22 cellular contexts compared by ENCODE assay signal in genomic region chr6:111829581-111829980, GRCh38. TPM values are rescaled to one million over a fixed set of nuclear protein-coding genes. Genes with fewer than 3 reads are reported as not detected.
DNase-seq lines count a peak whose midpoint lies in the region; ATAC-seq lines count a peak whose summit lies in the region.
"Had no signal": no experiment of that assay in that cellular context is flagged by ENCODE, and none has a peak within 500 bp of the region (broad histone marks: within the 10 kb centered on the region; RNA-seq: fewer than 3 reads in every experiment).

No MANE protein-coding gene starts in this region.

- H3K9me3 ChIP-seq in mesenchymal stem cell (ENCODE audit: control insufficient read depth, low read length), result no peaks in the 10 kb centered on the region

- H3K4me2 ChIP-seq in mesenchymal stem cell (ENCODE audit: low read length, poor library complexity, severe bottlenecking), result no peak overlapping the region

- no peak overlapping the region for H3K27ac ChIP-seq in mesenchymal stem cell (ENCODE audit: low read length, poor library complexity, severe bottlenecking)

- no peak overlapping the region for H3K4ac ChIP-seq in mesenchymal stem cell (ENCODE audit: low read depth in 1 of 2, low read length in 2 of 2)

- H3K9ac ChIP-seq in mesenchymal stem cell (ENCODE audit: low read length), result no peak overlapping the region

- POLR2A ChIA-PET in activated naive CD8-positive, alpha-beta T cell treated with anti-CD3 and anti-CD28 coated beads, Interleukin-2, amount 10 ng/mL, durations not matched to agents 7 days and 5 days (lab: Charles Lee), result interaction anchor here (1.2 kb wide), 1 partner anchor 24 kb away, joined by 3 read pairs; no protein-coding TSS in a partner anchor

- no peak overlapping the region for H3K18ac ChIP-seq in mesenchymal stem cell (ENCODE audit: low read depth in 1 of 2, low read length in 2 of 2)

- H3K79me1 ChIP-seq in mesenchymal stem cell (replicated peaks; ENCODE audit: low read length, poor library complexity, severe bottlenecking), result peaks cover 11% of the 10 kb centered on the region

- H3K4me1 ChIP-seq in mesenchymal stem cell (ENCODE audit: control insufficient read depth, insufficient read depth, low read depth, low read length), result peaks cover 6% of the 10 kb centered on the region

- no peaks in the 10 kb centered on the region for H3K27me3 Mint-ChIP-seq in activated T-cell treated with anti-CD3 and anti-CD28 coated beads, Interleukin-2, amount 50 U/mL, for 72 hours (ENCODE audit: low read depth)
- H3K27me3 Mint-ChIP-seq in activated naive CD8-positive, alpha-beta T cell treated with anti-CD3 and anti-CD28 coated beads, Interleukin-2, amount 10 ng/mL, durations not matched to agents 7 days and 5 days, result no peaks in the 10 kb centered on the region
- H3K27me3 Mint-ChIP-seq: B cell had no signal

- no peak overlapping the region for H3K23ac ChIP-seq in mesenchymal stem cell (ENCODE audit: low read length in 2 of 2)

- ATAC-seq in activated T-cell treated with anti-CD3 and anti-CD28 coated beads, Interleukin-2, amount 50 U/mL, for 72 hours (replicated peaks in 1 of 2), result no peak
- no peak for ATAC-seq in activated naive CD8-positive, alpha-beta T cell treated with anti-CD3 and anti-CD28 coated beads, Interleukin-2, amount 10 ng/mL, durations not matched to agents 7 days and 5 days (ENCODE audit: low read depth)
- ATAC-seq in HG02840 (IDR thresholded peaks at IDR 0.05; ENCODE audit: low FRiP score, unreplicated experiment) (no peak), GM21619 (IDR thresholded peaks at IDR 0.05; ENCODE audit: unreplicated experiment) (no peak), HG02678 (IDR thresholded peaks at IDR 0.05; ENCODE audit: unreplicated experiment) (no peak)
- ATAC-seq: HCT116, HepG2 had no signal

- peak overlapping the region; percentile 12 for H3K27ac Mint-ChIP-seq in activated T-cell treated with anti-CD3 and anti-CD28 coated beads, Interleukin-2, amount 50 U/mL, for 72 hours
- peak overlapping the region; percentile 1 for H3K27ac Mint-ChIP-seq in activated naive CD8-positive, alpha-beta T cell treated with anti-CD3 and anti-CD28 coated beads, Interleukin-2, amount 10 ng/mL, durations not matched to agents 7 days and 5 days
- H3K27ac Mint-ChIP-seq: B cell had no signal

- peaks cover 4 to 13% of the 10 kb centered on the region in 2 experiments for H3K36me3 ChIP-seq in mesenchymal stem cell (ENCODE audit: control insufficient read depth in 1 of 2, insufficient read depth in 2 of 2, low read depth in 1 of 2, low read length in 2 of 2)

- H2BK12ac ChIP-seq in mesenchymal stem cell (ENCODE audit: low read length in 2 of 2), result no peak overlapping the region

- no peak overlapping the region for H3K14ac ChIP-seq in mesenchymal stem cell (ENCODE audit: low read length in 2 of 2)

- DNase-seq in activated T-cell treated with anti-CD3 and anti-CD28 coated beads, Interleukin-2, amount 50 U/mL, for 72 hours, result no peak
- DNase-seq in activated T-cell treated with anti-CD3 and anti-CD28 coated beads for 4 hours (no peak), SK-N-DZ (ENCODE audit: low spot score) (peak; percentile 56), mesenchymal stem cell (no peak)
- no peak for DNase-seq in activated naive CD8-positive, alpha-beta T cell treated with anti-CD3 and anti-CD28 coated beads, Interleukin-2, amount 10 ng/mL, durations not matched to agents 7 days and 5 days
- DNase-seq: 8988T, Calu3, GF-D8, GOT3, KG1, MV-4-11, NCI-H1417 treated with DMSO at 0.1 percent for 48 hours, NCI-H187 treated with DMSO at 0.1 percent for 48 hours, NCI-H345, NCI-H524 treated with DMSO at 0.1 percent for 48 hours, SHP77 had no signal

- peak overlapping the region; percentile 8 for H4K8ac ChIP-seq in mesenchymal stem cell (ENCODE audit: low read length)

- H3K4me3 ChIP-seq in mesenchymal stem cell (ENCODE audit: insufficient read depth in 1 of 2, low read depth in 1 of 2, low read length in 2 of 2), result no peak overlapping the region

- no peak overlapping the region for H2AK5ac ChIP-seq in mesenchymal stem cell (ENCODE audit: low read length, severe bottlenecking)

- no peaks in the 10 kb centered on the region for H3K27me3 ChIP-seq in mesenchymal stem cell (ENCODE audit: control insufficient read depth in 1 of 2, insufficient read depth in 1 of 2, low read length in 2 of 2)

- no peak overlapping the region for H2BK15ac ChIP-seq in mesenchymal stem cell (ENCODE audit: low read depth, poor library complexity, severe bottlenecking)

- H2BK120ac ChIP-seq in mesenchymal stem cell (ENCODE audit: low read depth, low read length), result no peak overlapping the region

- peaks cover 11 to 27% of the 10 kb centered on the region in 2 donors for H3K36me3 Mint-ChIP-seq in activated T-cell treated with anti-CD3 and anti-CD28 coated beads, Interleukin-2, amount 50 U/mL, for 72 hours (ENCODE audit: insufficient read depth in 2 of 2)
- peaks cover 15% of the 10 kb centered on the region for H3K36me3 Mint-ChIP-seq in activated naive CD8-positive, alpha-beta T cell treated with anti-CD3 and anti-CD28 coated beads, Interleukin-2, amount 10 ng/mL, durations not matched to agents 7 days and 5 days

- no peak overlapping the region for H3K4me3 Mint-ChIP-seq in activated T-cell treated with anti-CD3 and anti-CD28 coated beads, Interleukin-2, amount 50 U/mL, for 72 hours
- H3K4me3 Mint-ChIP-seq in activated naive CD8-positive, alpha-beta T cell treated with anti-CD3 and anti-CD28 coated beads, Interleukin-2, amount 10 ng/mL, durations not matched to agents 7 days and 5 days, result no peak overlapping the region
- H3K4me3 Mint-ChIP-seq: B cell had no signal

- no peak overlapping the region for H4K91ac ChIP-seq in mesenchymal stem cell (ENCODE audit: low read length)

- H3K4me1 Mint-ChIP-seq in activated T-cell treated with anti-CD3 and anti-CD28 coated beads, Interleukin-2, amount 50 U/mL, for 72 hours (ENCODE audit: low read depth), result peaks cover 100% of the 10 kb centered on the region
- H3K4me1 Mint-ChIP-seq in activated naive CD8-positive, alpha-beta T cell treated with anti-CD3 and anti-CD28 coated beads, Interleukin-2, amount 10 ng/mL, durations not matched to agents 7 days and 5 days, result peaks cover 51% of the 10 kb centered on the region

- H3K9me3 Mint-ChIP-seq in activated T-cell treated with anti-CD3 and anti-CD28 coated beads, Interleukin-2, amount 50 U/mL, for 72 hours, result no peaks in the 10 kb centered on the region
- no peaks in the 10 kb centered on the region for H3K9me3 Mint-ChIP-seq in activated naive CD8-positive, alpha-beta T cell treated with anti-CD3 and anti-CD28 coated beads, Interleukin-2, amount 10 ng/mL, durations not matched to agents 7 days and 5 days

- no peak overlapping the region for H2BK5ac ChIP-seq in mesenchymal stem cell (ENCODE audit: low read depth, low read length, poor library complexity, severe bottlenecking)

- H2AFZ ChIP-seq in mesenchymal stem cell (ENCODE audit: low read depth, low read length), result no peak overlapping the region

- WGBS in mesenchymal stem cell, result 37% methylated on average over 3 of the region's 3 CpGs

RNA-seq across cellular contexts. Expression of gene FYN, which starts 43.7 kb away (rescaled TPM):
- total RNA-seq in activated T-cell treated with anti-CD3 and anti-CD28 coated beads, Interleukin-2, amount 50 U/mL, for 72 hours, result 100 to 1,000 TPM; 504 to 505 TPM
- polyA plus RNA-seq in SK-N-DZ (2014; cell fraction: cytosol; rRNA removed), result 122 and 147 TPM in 2 replicates
- polyA plus RNA-seq in SK-N-DZ (2014; cell fraction: nucleus; rRNA removed), result 64.5 and 79.5 TPM in 2 replicates
- total RNA-seq in activated naive CD8-positive, alpha-beta T cell treated with anti-CD3 and anti-CD28 coated beads, Interleukin-2, amount 10 ng/mL, durations not matched to agents 7 days and 5 days, result 100 to 1,000 TPM; 363 to 409 TPM
- polyA plus RNA-seq in mesenchymal stem cell (2013, experiment 1 of 2), result 44.0 TPM
- 45.8 TPM for polyA plus RNA-seq in mesenchymal stem cell (2013, experiment 2 of 2)
